Comparison of ENCODE assay signal across 1 cellular context in the genomic region with DNA sequence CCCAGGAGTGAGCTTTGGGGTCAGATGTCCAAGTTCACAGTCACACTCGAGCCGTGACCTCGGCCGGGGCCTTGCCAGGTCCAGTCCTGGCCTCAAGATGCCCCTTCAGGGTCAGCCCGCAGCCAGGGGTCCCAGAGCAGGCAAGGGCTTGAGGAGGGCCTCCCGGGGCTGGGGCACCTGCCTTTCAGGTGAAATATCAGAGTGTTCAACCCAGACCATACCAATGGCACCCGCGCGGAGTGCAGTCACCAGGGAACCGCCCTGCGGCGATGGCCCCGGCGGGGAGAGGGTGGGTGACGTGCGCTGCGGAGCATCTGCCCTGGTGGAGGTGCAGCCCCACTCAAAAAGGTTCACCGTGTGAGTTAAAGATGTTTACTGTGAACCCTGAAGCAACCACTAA.
TF ChIP-seq lines count a peak whose summit lies in the region.

No MANE protein-coding gene starts in this region.

TF ChIP-seq in HCT116, 20 proteins besides CTCF, POLR2A, EP300 and RAD21 (continued from another document):
- TF ChIP-seq, protein P1, sequence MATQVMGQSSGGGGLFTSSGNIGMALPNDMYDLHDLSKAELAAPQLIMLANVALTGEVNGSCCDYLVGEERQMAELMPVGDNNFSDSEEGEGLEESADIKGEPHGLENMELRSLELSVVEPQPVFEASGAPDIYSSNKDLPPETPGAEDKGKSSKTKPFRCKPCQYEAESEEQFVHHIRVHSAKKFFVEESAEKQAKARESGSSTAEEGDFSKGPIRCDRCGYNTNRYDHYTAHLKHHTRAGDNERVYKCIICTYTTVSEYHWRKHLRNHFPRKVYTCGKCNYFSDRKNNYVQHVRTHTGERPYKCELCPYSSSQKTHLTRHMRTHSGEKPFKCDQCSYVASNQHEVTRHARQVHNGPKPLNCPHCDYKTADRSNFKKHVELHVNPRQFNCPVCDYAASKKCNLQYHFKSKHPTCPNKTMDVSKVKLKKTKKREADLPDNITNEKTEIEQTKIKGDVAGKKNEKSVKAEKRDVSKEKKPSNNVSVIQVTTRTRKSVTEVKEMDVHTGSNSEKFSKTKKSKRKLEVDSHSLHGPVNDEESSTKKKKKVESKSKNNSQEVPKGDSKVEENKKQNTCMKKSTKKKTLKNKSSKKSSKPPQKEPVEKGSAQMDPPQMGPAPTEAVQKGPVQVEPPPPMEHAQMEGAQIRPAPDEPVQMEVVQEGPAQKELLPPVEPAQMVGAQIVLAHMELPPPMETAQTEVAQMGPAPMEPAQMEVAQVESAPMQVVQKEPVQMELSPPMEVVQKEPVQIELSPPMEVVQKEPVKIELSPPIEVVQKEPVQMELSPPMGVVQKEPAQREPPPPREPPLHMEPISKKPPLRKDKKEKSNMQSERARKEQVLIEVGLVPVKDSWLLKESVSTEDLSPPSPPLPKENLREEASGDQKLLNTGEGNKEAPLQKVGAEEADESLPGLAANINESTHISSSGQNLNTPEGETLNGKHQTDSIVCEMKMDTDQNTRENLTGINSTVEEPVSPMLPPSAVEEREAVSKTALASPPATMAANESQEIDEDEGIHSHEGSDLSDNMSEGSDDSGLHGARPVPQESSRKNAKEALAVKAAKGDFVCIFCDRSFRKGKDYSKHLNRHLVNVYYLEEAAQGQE (IDR thresholded peaks at IDR 0.05; ENCODE audit: low read depth), result no peak
- no peak for TF ChIP-seq JUND (IDR thresholded peaks at IDR 0.05)
- TF ChIP-seq YY1 (IDR thresholded peaks at IDR 0.05; ENCODE audit: extremely low read depth, insufficient replicate concordance, low read depth, low read length), result no peak
- TF ChIP-seq, protein P2, sequence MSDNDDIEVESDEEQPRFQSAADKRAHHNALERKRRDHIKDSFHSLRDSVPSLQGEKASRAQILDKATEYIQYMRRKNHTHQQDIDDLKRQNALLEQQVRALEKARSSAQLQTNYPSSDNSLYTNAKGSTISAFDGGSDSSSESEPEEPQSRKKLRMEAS (IDR thresholded peaks at IDR 0.05), result no peak
- TF ChIP-seq, protein P3, sequence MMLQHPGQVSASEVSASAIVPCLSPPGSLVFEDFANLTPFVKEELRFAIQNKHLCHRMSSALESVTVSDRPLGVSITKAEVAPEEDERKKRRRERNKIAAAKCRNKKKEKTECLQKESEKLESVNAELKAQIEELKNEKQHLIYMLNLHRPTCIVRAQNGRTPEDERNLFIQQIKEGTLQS (IDR thresholded peaks at IDR 0.05), result no peak
